Comparison of ENCODE assay signal across 24 cellular contexts in the genomic region with DNA sequence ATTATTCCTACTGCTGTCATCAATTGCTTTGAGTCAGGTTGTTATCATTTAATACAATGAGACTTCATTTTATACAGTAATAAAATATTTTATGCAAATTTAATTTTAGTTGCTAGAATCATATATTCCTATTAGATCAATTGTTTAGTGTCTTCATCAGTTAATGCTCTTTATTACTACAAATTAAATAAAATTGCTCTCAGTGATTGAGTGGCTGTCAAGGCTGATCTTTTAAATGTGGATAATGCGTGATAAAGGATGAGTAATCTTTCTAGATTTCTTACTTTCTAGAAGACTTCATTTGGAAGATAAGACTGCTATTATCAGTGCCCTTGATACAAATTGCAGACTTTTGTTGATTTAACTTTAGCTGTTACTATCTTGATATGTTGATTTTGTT.
"Had no signal": no experiment of that assay in that cellular context is flagged by ENCODE, and none has a peak within 500 bp of the region (broad histone marks: within the 10 kb centered on the region; RNA-seq: fewer than 3 reads in every experiment).

No MANE protein-coding gene starts in this region.

- ATAC-seq: effector memory CD8-positive, alpha-beta T cell; esophagus mucosa; foreskin keratinocyte; gastrocnemius medialis; gastroesophageal sphincter; heart left ventricle; heart right ventricle had no signal

- H3K27ac ChIP-seq: colonic mucosa, coronary artery, dorsolateral prefrontal cortex, epithelial cell of prostate, esophagus muscularis mucosa, esophagus squamous epithelium, foreskin keratinocyte, gastrocnemius medialis, gastroesophageal sphincter, heart left ventricle, heart right ventricle had no signal

- DNase-seq: colonic mucosa; cortex of kidney; dermis blood vessel endothelial cell; dorsolateral prefrontal cortex; effector CD4-positive, alpha-beta T cell; effector CD8-positive, alpha-beta T cell; effector memory CD4-positive, alpha-beta T cell; effector memory CD8-positive, alpha-beta T cell; endodermal cell; erythroblast; esophagus squamous epithelium; foreskin fibroblast; foreskin keratinocyte; foreskin melanocyte; gastrocnemius medialis; glutamatergic neuron; head of caudate nucleus; heart left ventricle; heart right ventricle had no signal

- H3K27me3 ChIP-seq: colonic mucosa, dorsolateral prefrontal cortex, esophagus muscularis mucosa, esophagus squamous epithelium, foreskin keratinocyte, gastrocnemius medialis, gastroesophageal sphincter, heart left ventricle, heart right ventricle had no signal

- H3K9me3 ChIP-seq: colonic mucosa, esophagus muscularis mucosa, esophagus squamous epithelium, gastrocnemius medialis, gastroesophageal sphincter, heart left ventricle, heart right ventricle had no signal

- H3K4me3 ChIP-seq: colonic mucosa, coronary artery, dorsolateral prefrontal cortex, esophagus muscularis mucosa, esophagus squamous epithelium, gastrocnemius medialis, gastroesophageal sphincter, heart left ventricle, heart right ventricle had no signal

- H3K36me3 ChIP-seq: colonic mucosa, esophagus muscularis mucosa, esophagus squamous epithelium, gastrocnemius medialis, gastroesophageal sphincter, heart left ventricle, heart right ventricle had no signal

- H3K4me1 ChIP-seq: colonic mucosa, esophagus muscularis mucosa, esophagus squamous epithelium, foreskin keratinocyte, gastrocnemius medialis, gastroesophageal sphincter, heart left ventricle, heart right ventricle had no signal
